In the genomic region with DNA sequence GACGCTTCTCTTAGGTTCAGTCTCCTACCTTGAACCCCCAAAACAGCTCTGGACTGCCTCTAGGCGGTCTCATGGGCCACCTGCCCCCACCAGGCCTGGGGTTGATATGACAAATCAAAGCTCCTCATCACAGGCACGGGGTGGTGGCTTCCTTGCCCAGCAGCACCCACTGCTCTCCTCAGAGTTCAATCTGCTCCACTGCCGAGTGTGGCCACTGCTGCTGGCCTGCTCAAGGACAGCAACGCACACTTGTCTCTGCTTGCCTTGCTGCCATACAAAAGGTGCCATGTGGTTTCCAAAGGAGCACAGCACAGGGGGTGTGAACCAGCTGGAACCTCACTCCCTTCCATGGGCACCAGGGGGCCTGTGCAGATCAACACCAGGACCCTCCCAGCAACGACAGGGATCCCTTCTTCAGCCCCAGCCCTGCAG, we compare ENCODE assay signal across 1 cellular context.
TF ChIP-seq lines count a peak whose summit lies in the region.

No MANE protein-coding gene starts in this region.

TF ChIP-seq in GM12878, 131 proteins besides CTCF, POLR2A, EP300 and RAD21:
- TF ChIP-seq POU2F2 (IDR thresholded peaks at IDR 0.05; ENCODE audit: borderline replicate concordance, low read depth, low read length) (no peak), GATAD2B (conservative IDR thresholded peaks at IDR 0.05; ENCODE audit: low read depth) (no peak), RAD51 (IDR thresholded peaks at IDR 0.05) (no peak), SPI1 (IDR thresholded peaks at IDR 0.05; ENCODE audit: borderline replicate concordance, insufficient read depth, low read depth, low read length) (no peak)
- TF ChIP-seq, protein P1, sequence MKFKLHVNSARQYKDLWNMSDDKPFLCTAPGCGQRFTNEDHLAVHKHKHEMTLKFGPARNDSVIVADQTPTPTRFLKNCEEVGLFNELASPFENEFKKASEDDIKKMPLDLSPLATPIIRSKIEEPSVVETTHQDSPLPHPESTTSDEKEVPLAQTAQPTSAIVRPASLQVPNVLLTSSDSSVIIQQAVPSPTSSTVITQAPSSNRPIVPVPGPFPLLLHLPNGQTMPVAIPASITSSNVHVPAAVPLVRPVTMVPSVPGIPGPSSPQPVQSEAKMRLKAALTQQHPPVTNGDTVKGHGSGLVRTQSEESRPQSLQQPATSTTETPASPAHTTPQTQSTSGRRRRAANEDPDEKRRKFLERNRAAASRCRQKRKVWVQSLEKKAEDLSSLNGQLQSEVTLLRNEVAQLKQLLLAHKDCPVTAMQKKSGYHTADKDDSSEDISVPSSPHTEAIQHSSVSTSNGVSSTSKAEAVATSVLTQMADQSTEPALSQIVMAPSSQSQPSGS (IDR thresholded peaks at IDR 0.05; ENCODE audit: low read length), result no peak
